Comparison of ENCODE assay signal across 13 cellular contexts in the genomic region with DNA sequence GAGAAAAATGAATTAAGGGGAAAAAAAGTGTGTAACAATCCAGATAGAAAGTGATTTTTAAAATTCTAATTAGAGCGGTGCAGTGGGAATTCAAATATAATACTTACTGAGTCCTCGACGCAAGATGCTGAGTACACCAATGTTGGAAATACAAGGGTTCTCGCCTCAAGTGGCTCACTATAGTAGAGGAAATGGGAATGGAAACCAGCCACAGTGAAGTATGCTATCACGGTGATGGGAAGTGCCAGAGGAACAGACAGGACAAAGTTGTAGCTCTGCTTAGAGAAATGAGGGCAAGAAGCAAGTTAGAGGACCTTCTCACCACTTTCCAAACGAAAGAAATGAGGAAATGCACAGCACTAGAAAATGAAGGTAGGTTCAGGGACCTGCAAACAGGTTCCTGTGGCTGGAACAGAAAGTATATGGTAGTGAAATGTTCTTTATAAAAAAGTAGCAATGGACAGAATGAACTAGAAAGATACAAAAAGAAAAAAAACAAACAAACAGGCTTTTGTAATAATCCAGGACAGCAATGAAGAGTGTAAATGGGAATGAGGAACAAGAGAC. TPM values are rescaled to one million over a fixed set of nuclear protein-coding genes. Genes with fewer than 3 reads are reported as not detected.
DNase-seq lines count a peak whose midpoint lies in the region; ATAC-seq and TF ChIP-seq lines count a peak whose summit lies in the region.
"Had no signal": no experiment of that assay in that cellular context is flagged by ENCODE, and none has a peak within 500 bp of the region (broad histone marks: within the 10 kb centered on the region; RNA-seq: fewer than 3 reads in every experiment).

No MANE protein-coding gene starts in this region.

- DNase-seq in PC-3 (no peak), esophagus muscularis mucosa (ENCODE audit: extremely low spot score) (no peak), transverse colon (no peak), NCI-H526 (lab: John Stamatoyannopoulos, UW) (no peak), GF-D8 (lab: John Stamatoyannopoulos, UW) (no peak)
- DNase-seq: activated CD4-positive, alpha-beta T cell treated with anti-CD3 and anti-CD28 coated beads, Interleukin-2, amount 50 U/mL, for 4 hours; activated T-cell treated with anti-CD3 and anti-CD28 coated beads, Interleukin-2, amount 50 U/mL, for 4 hours; DMS 273 treated with DMSO at 0.1 percent for 48 hours; NCI-H1048; NCI-H69 had no signal

- H3K4me3 ChIP-seq in PC-3 (ENCODE audit: low read length) (peak overlapping the region; percentile 43), esophagus muscularis mucosa (no peak overlapping the region), mesodermal cell (ENCODE audit: extremely low read depth, insufficient read depth, low read length, poor library complexity, severe bottlenecking) (no peak overlapping the region), transverse colon (no peak overlapping the region)
- H3K4me3 ChIP-seq: BLaER1 treated with 17β-estradiol and CSF1 and Interleukin-3, amounts not matched to agents 10 nM and 100 nM had no signal

- CTCF ChIA-PET in PC-3 (lab: Charles Lee): no interaction called here

- intact Hi-C loops in PC-3 (cut with micrococcal nuclease): loop anchor here (1.0 kb wide), 1 partner anchor 10 kb away; no protein-coding TSS in a partner anchor
- intact Hi-C loops in esophagus muscularis mucosa (cut with DNase I): no loop called here
- intact Hi-C loops in transverse colon (cut with DNase I; ENCODE audit: low total_unique reads): no loop called here

- BruUV-seq in PC-3 (replicated peaks; lab: Mats Ljungman, UMichigan): no TSS peak

- peak overlapping the region; percentile 60 for H3K27ac ChIP-seq in PC-3 (ENCODE audit: low read length)
- H3K27ac ChIP-seq in esophagus muscularis mucosa (replicated peaks in 1 of 4): peak overlapping the region in 3 of 4 donors; percentile 7 to 68 (median 48)
- peak overlapping the region; percentile 38 for H3K27ac ChIP-seq in mesodermal cell (ENCODE audit: low read depth, low read length, severe bottlenecking)
- H3K27ac ChIP-seq in transverse colon: peak overlapping the region; percentile 57 to 80 (median 74)
- H3K27ac ChIP-seq: BLaER1 treated with 17β-estradiol and CSF1 and Interleukin-3, amounts not matched to agents 10 nM and 100 nM had no signal

- peaks cover 30% of the 10 kb centered on the region for H3K4me1 ChIP-seq in PC-3 (ENCODE audit: insufficient read depth, low read length)
- H3K4me1 ChIP-seq in esophagus muscularis mucosa: peaks cover 76 to 92% (median 82%) of the 10 kb centered on the region in 4 donors
- peaks cover 16% of the 10 kb centered on the region for H3K4me1 ChIP-seq in mesodermal cell (ENCODE audit: control insufficient read depth, insufficient read depth, low read length, poor library complexity, severe bottlenecking)
- peaks cover 23 to 80% (median 34%) of the 10 kb centered on the region in 4 donors for H3K4me1 ChIP-seq in transverse colon

- in situ Hi-C loops in transverse colon (cut with MboI; ENCODE audit: low pct_ligation_motif_present in 1 of 4, low pct_unique_long_range_greater_than_20kb in 1 of 4, low sequenced_read_pairs in 3 of 4): no loop called here

- POLR2A ChIA-PET in PC-3 (lab: Charles Lee; ENCODE audit: unreplicated experiment): no interaction called here

- no peaks in the 10 kb centered on the region for H3F3A ChIP-seq in PC-3 (ENCODE audit: low read length, unreplicated experiment)

- TF ChIP-seq POLR2A in esophagus muscularis mucosa (IDR thresholded peaks at IDR 0.05; ENCODE audit: low read depth): no peak
- no peak for TF ChIP-seq POLR2A in transverse colon (IDR thresholded peaks at IDR 0.05)

- ATAC-seq in PC-3 (peak; percentile 4; the same call in 1 of the 2 replicates), GM18858 (IDR thresholded peaks at IDR 0.05; ENCODE audit: unreplicated experiment) (no peak)

- 71% methylated on average over 6 of the region's 6 CpGs for WGBS in esophagus muscularis mucosa
- 85 to 88% methylated on average over 5 of the region's 6 CpGs for WGBS in mesodermal cell (ENCODE audit: insufficient coverage in 2 of 2), 2 experiments
- 72 to 82% methylated on average over 6 of the region's 6 CpGs for WGBS in transverse colon (ENCODE audit: low coverage in 1 of 2), 2 donors

- no peaks in the 10 kb centered on the region for H3K36me3 ChIP-seq in PC-3 (ENCODE audit: low read depth, low read length)
- H3K36me3 ChIP-seq in esophagus muscularis mucosa: no peaks in the 10 kb centered on the region
- H3K36me3 ChIP-seq in mesodermal cell (ENCODE audit: control insufficient read depth, insufficient read depth, low read length): peaks cover 14% of the 10 kb centered on the region
- no peaks in the 10 kb centered on the region for H3K36me3 ChIP-seq in transverse colon

- peaks cover 30% of the 10 kb centered on the region for H4K20me1 ChIP-seq in PC-3 (ENCODE audit: low read length)

- H3K9me2 ChIP-seq in PC-3 (replicated peaks; ENCODE audit: low read length): no peaks in the 10 kb centered on the region

- H3K27me3 ChIP-seq in PC-3 (ENCODE audit: low read length): no peaks in the 10 kb centered on the region
- peaks cover 0 to 3% (median 0%) of the 10 kb centered on the region in 4 donors for H3K27me3 ChIP-seq in esophagus muscularis mucosa
- no peaks in the 10 kb centered on the region for H3K27me3 ChIP-seq in transverse colon
- H3K27me3 ChIP-seq: BLaER1 treated with 17β-estradiol and CSF1 and Interleukin-3, amounts not matched to agents 10 nM and 100 nM had no signal

- H3K9ac ChIP-seq in PC-3 (ENCODE audit: low read length): no peak overlapping the region
- H3K9ac ChIP-seq: BLaER1 treated with 17β-estradiol and CSF1 and Interleukin-3, amounts not matched to agents 10 nM and 100 nM had no signal

- TF ChIP-seq EP300 in esophagus muscularis mucosa (IDR thresholded peaks at IDR 0.05): no peak
- TF ChIP-seq EP300 in transverse colon (IDR thresholded peaks at IDR 0.05; ENCODE audit: low read depth): no peak

- no peak for TF ChIP-seq CTCF in PC-3 (conservative IDR thresholded peaks at IDR 0.05; ENCODE audit: low read depth, low read length)
- no peak for TF ChIP-seq CTCF in esophagus muscularis mucosa (IDR thresholded peaks at IDR 0.05)
- TF ChIP-seq CTCF in transverse colon (IDR thresholded peaks at IDR 0.05): no peak

- H2AFZ ChIP-seq in PC-3 (ENCODE audit: low read length): no peak overlapping the region

- H3K4me2 ChIP-seq in PC-3 (ENCODE audit: low read length): peak overlapping the region; percentile 73

- H3K9me3 ChIP-seq in PC-3 (ENCODE audit: low read length) (no peaks in the 10 kb centered on the region), esophagus muscularis mucosa (no peaks in the 10 kb centered on the region), mesodermal cell (ENCODE audit: control insufficient read depth, low read length) (no peaks in the 10 kb centered on the region), transverse colon (no peaks in the 10 kb centered on the region)

- H3K79me2 ChIP-seq in PC-3 (ENCODE audit: low read length): peaks cover 88% of the 10 kb centered on the region

RNA-seq across cellular contexts. Expression of a gene that starts 13.5 kb away (rescaled TPM):
- total RNA-seq in PC-3 (2014; rRNA removed) (37.0 and 44.9 TPM in 2 replicates), esophagus muscularis mucosa (10 to 100 TPM; 43.9 to 79.9 (median 58.7) TPM), transverse colon (10 to 100 TPM; 40.2 to 69.2 (median 51.7) TPM)
- 24.7 TPM for polyA plus RNA-seq in mesodermal cell (2013, experiment 1 of 2)
- 26.2 TPM for polyA plus RNA-seq in mesodermal cell (2013, experiment 2 of 2)
